12 cellular contexts compared by ENCODE assay signal in genomic region chr3:133124511-133124910, GRCh38.
DNase-seq lines count a peak whose midpoint lies in the region; ATAC-seq and TF ChIP-seq lines count a peak whose summit lies in the region.
"Had no signal": no experiment of that assay in that cellular context is flagged by ENCODE, and none has a peak within 500 bp of the region (broad histone marks: within the 10 kb centered on the region; RNA-seq: fewer than 3 reads in every experiment).

No MANE protein-coding gene starts in this region.

- no peaks in the 10 kb centered on the region for H4K20me1 ChIP-seq in neural progenitor cell (ENCODE audit: low read depth)

- no peaks in the 10 kb centered on the region for H3F3A ChIP-seq in neural progenitor cell (ENCODE audit: low read depth)

- no peak overlapping the region for H3K27ac ChIP-seq in neural progenitor cell
- H3K27ac ChIP-seq: C4-2B, uterus had no signal

- H3K36me3 ChIP-seq in neural progenitor cell, result no peaks in the 10 kb centered on the region
- H3K36me3 ChIP-seq: uterus had no signal

- H3K4me3 Mint-ChIP-seq in neural progenitor cell, result no peak overlapping the region
- H3K4me3 Mint-ChIP-seq in activated T-cell treated with anti-CD3 and anti-CD28 coated beads, Interleukin-2, amount 50 U/mL, for 24 hours, result no peak overlapping the region

- no peaks in the 10 kb centered on the region for H3K9me3 Mint-ChIP-seq in neural progenitor cell
- no peaks in the 10 kb centered on the region for H3K9me3 Mint-ChIP-seq in activated T-cell treated with anti-CD3 and anti-CD28 coated beads, Interleukin-2, amount 50 U/mL, for 24 hours

- H3K27me3 ChIP-seq in neural progenitor cell, result no peaks in the 10 kb centered on the region
- H3K27me3 ChIP-seq: uterus had no signal

- H3K27me3 Mint-ChIP-seq in neural progenitor cell (ENCODE audit: insufficient read depth, low read depth), result no peaks in the 10 kb centered on the region
- H3K27me3 Mint-ChIP-seq in activated T-cell treated with anti-CD3 and anti-CD28 coated beads, Interleukin-2, amount 50 U/mL, for 24 hours, result peaks cover 2% of the 10 kb centered on the region

- no peak for TF ChIP-seq CTCF in neural progenitor cell (IDR thresholded peaks at IDR 0.05)

- peaks cover 12% of the 10 kb centered on the region for H3K4me1 Mint-ChIP-seq in neural progenitor cell
- H3K4me1 Mint-ChIP-seq in activated T-cell treated with anti-CD3 and anti-CD28 coated beads, Interleukin-2, amount 50 U/mL, for 24 hours (ENCODE audit: low read depth), result no peaks in the 10 kb centered on the region

- H2AFZ ChIP-seq in neural progenitor cell (replicated peaks), result no peak overlapping the region

- intact Hi-C loops in posterior vena cava (cut with DNase I), result no loop called here

- H3K9me3 ChIP-seq in neural progenitor cell (ENCODE audit: low read depth), result no peaks in the 10 kb centered on the region
- H3K9me3 ChIP-seq: uterus had no signal

- DNase-seq in SK-N-DZ (ENCODE audit: low spot score), result peak; percentile 65
- DNase-seq in fibroblast of peridontal ligament (ENCODE audit: extremely low read depth), result peak; percentile 3
- peak; percentile 8 for DNase-seq in neural progenitor cell (ENCODE audit: low spot score)
- DNase-seq in NCI-H2081 treated with DMSO at 0.1 percent for 48 hours (lab: John Stamatoyannopoulos, UW), result no peak
- DNase-seq in activated T-cell treated with anti-CD3 and anti-CD28 coated beads, Interleukin-2, amount 50 U/mL, for 24 hours, result no peak
- DNase-seq in SKM-1 (lab: John Stamatoyannopoulos, UW; ENCODE audit: unreplicated experiment), result no peak
- no peak for DNase-seq in posterior vena cava (ENCODE audit: low spot score)
- DNase-seq: T-helper 9 cell, uterus had no signal

- no peak overlapping the region for H3K4me2 ChIP-seq in neural progenitor cell
- H3K4me2 ChIP-seq: smooth muscle cell had no signal

- no peaks in the 10 kb centered on the region for H3K79me2 ChIP-seq in neural progenitor cell (ENCODE audit: low read depth)

- H3K9ac ChIP-seq in neural progenitor cell, result no peak overlapping the region

- H3K36me3 Mint-ChIP-seq in neural progenitor cell, result no peaks in the 10 kb centered on the region
- no peaks in the 10 kb centered on the region for H3K36me3 Mint-ChIP-seq in activated T-cell treated with anti-CD3 and anti-CD28 coated beads, Interleukin-2, amount 50 U/mL, for 24 hours (ENCODE audit: low read depth)

- peaks cover 2% of the 10 kb centered on the region for H3K4me1 ChIP-seq in neural progenitor cell
- H3K4me1 ChIP-seq: uterus had no signal

- peak; percentile 6 for ATAC-seq in GM18867 (IDR thresholded peaks at IDR 0.05; ENCODE audit: unreplicated experiment)

- H3K4me3 ChIP-seq in neural progenitor cell, result no peak overlapping the region
- H3K4me3 ChIP-seq: smooth muscle cell, uterus had no signal

- H3K27ac Mint-ChIP-seq in neural progenitor cell, result no peak overlapping the region
- no peak overlapping the region for H3K27ac Mint-ChIP-seq in activated T-cell treated with anti-CD3 and anti-CD28 coated beads, Interleukin-2, amount 50 U/mL, for 24 hours

Comparison
In these comparisons a context has a peak if more than half of its experiments do, and no peak if none do; other contexts are left out.
1. DNase-seq: peak in SK-N-DZ (single experiment), fibroblast of peridontal ligament (single experiment) and neural progenitor cell (single experiment); none in NCI-H2081 treated with DMSO at 0.1 percent for 48 hours (single experiment), activated T-cell treated with anti-CD3 and anti-CD28 coated beads, Interleukin-2, amount 50 U/mL, for 24 hours (single experiment), SKM-1 (single experiment) and posterior vena cava (single experiment).